34 cellular contexts compared by ENCODE assay signal in genomic region chr1:241569848-241570247, GRCh38. TPM values are rescaled to one million over a fixed set of nuclear protein-coding genes. Genes with fewer than 3 reads are reported as not detected.
"Had no signal": no experiment of that assay in that cellular context is flagged by ENCODE, and none has a peak within 500 bp of the region (broad histone marks: within the 10 kb centered on the region; RNA-seq: fewer than 3 reads in every experiment).

No MANE protein-coding gene starts in this region.

- H3K27me3 ChIP-seq: ascending aorta, breast epithelium, cardiac muscle cell, dorsolateral prefrontal cortex, esophagus squamous epithelium, gastroesophageal sphincter, heart right ventricle had no signal

- H3K36me3 Mint-ChIP-seq: activated naive CD4-positive, alpha-beta T cell treated with anti-CD3 and anti-CD28 coated beads, Interleukin-2, amount 10 ng/mL, durations not matched to agents 7 days and 5 days; activated naive CD8-positive, alpha-beta T cell treated with anti-CD3 and anti-CD28 coated beads, Interleukin-2, amount 10 ng/mL, durations not matched to agents 7 days and 5 days; brain had no signal

- H3K4me3 Mint-ChIP-seq: activated CD4-positive, alpha-beta memory T cell treated with anti-CD3 and anti-CD28 coated beads, Interleukin-2, amount 10 ng/mL, durations not matched to agents 7 days and 5 days; activated CD4-positive, alpha-beta T cell treated with anti-CD3 and anti-CD28 coated beads, Interleukin-2, amount 10 ng/mL, durations not matched to agents 7 days and 5 days; activated naive CD4-positive, alpha-beta T cell treated with anti-CD3 and anti-CD28 coated beads, Interleukin-2, amount 10 ng/mL, durations not matched to agents 7 days and 5 days; activated naive CD8-positive, alpha-beta T cell treated with anti-CD3 and anti-CD28 coated beads, Interleukin-2, amount 10 ng/mL, durations not matched to agents 7 days and 5 days; activated T-cell treated with anti-CD3 and anti-CD28 coated beads, Interleukin-2, amount 50 U/mL, for 24 hours; activated T-cell treated with anti-CD3 and anti-CD28 coated beads, Interleukin-2, amount 50 U/mL, for 72 hours; brain; effector memory CD8-positive, alpha-beta T cell; T-helper 17 cell; T-helper 2 cell treated with Interferon-gamma antibody and Interleukin-4, amounts not matched to agents 5 μg/mL and 100 μg/mL, for 36 hours had no signal

- H3K4me1 Mint-ChIP-seq: activated CD4-positive, alpha-beta memory T cell treated with anti-CD3 and anti-CD28 coated beads, Interleukin-2, amount 10 ng/mL, durations not matched to agents 7 days and 5 days; activated CD4-positive, alpha-beta T cell treated with anti-CD3 and anti-CD28 coated beads, Interleukin-2, amount 10 ng/mL, durations not matched to agents 7 days and 5 days; activated naive CD4-positive, alpha-beta T cell treated with anti-CD3 and anti-CD28 coated beads, Interleukin-2, amount 10 ng/mL, durations not matched to agents 7 days and 5 days; activated naive CD8-positive, alpha-beta T cell treated with anti-CD3 and anti-CD28 coated beads, Interleukin-2, amount 10 ng/mL, durations not matched to agents 7 days and 5 days; brain; T-helper 17 cell had no signal

- H3K9me3 Mint-ChIP-seq: activated CD4-positive, alpha-beta memory T cell treated with anti-CD3 and anti-CD28 coated beads, Interleukin-2, amount 10 ng/mL, durations not matched to agents 7 days and 5 days; activated CD4-positive, alpha-beta T cell treated with anti-CD3 and anti-CD28 coated beads, Interleukin-2, amount 10 ng/mL, durations not matched to agents 7 days and 5 days; activated naive CD4-positive, alpha-beta T cell treated with anti-CD3 and anti-CD28 coated beads, Interleukin-2, amount 10 ng/mL, durations not matched to agents 7 days and 5 days; activated T-cell treated with anti-CD3 and anti-CD28 coated beads, Interleukin-2, amount 50 U/mL, for 24 hours; effector memory CD8-positive, alpha-beta T cell; T-helper 2 cell treated with Interferon-gamma antibody and Interleukin-4, amounts not matched to agents 5 μg/mL and 100 μg/mL, for 36 hours had no signal

- H3K27ac ChIP-seq: ascending aorta, breast epithelium, cardiac muscle cell, dorsolateral prefrontal cortex, epithelial cell of prostate, esophagus squamous epithelium, gastroesophageal sphincter, heart right ventricle had no signal

- H3K9me3 ChIP-seq: ascending aorta, breast epithelium, esophagus squamous epithelium, gastroesophageal sphincter had no signal

- H3K27me3 Mint-ChIP-seq: activated naive CD4-positive, alpha-beta T cell treated with anti-CD3 and anti-CD28 coated beads, Interleukin-2, amount 10 ng/mL, durations not matched to agents 7 days and 5 days had no signal

- H3K4me3 ChIP-seq: ascending aorta, breast epithelium, cardiac muscle cell, dorsolateral prefrontal cortex, esophagus squamous epithelium, gastroesophageal sphincter, heart right ventricle had no signal

- H3K4me1 ChIP-seq: ascending aorta, breast epithelium, esophagus squamous epithelium, gastroesophageal sphincter, heart right ventricle had no signal

- H3K27ac Mint-ChIP-seq: activated CD4-positive, alpha-beta memory T cell treated with anti-CD3 and anti-CD28 coated beads, Interleukin-2, amount 10 ng/mL, durations not matched to agents 7 days and 5 days; activated CD4-positive, alpha-beta T cell treated with anti-CD3 and anti-CD28 coated beads, Interleukin-2, amount 10 ng/mL, durations not matched to agents 7 days and 5 days; activated naive CD4-positive, alpha-beta T cell treated with anti-CD3 and anti-CD28 coated beads, Interleukin-2, amount 10 ng/mL, durations not matched to agents 7 days and 5 days; activated naive CD4-positive, alpha-beta T cell treated with anti-CD3 and anti-CD28 coated beads, Interleukin-2, amount 50 U/mL, for 72 hours; activated naive CD8-positive, alpha-beta T cell treated with anti-CD3 and anti-CD28 coated beads, Interleukin-2, amount 10 ng/mL, durations not matched to agents 7 days and 5 days; activated T-cell treated with anti-CD3 and anti-CD28 coated beads, Interleukin-2, amount 50 U/mL, for 24 hours; activated T-cell treated with anti-CD3 and anti-CD28 coated beads, Interleukin-2, amount 50 U/mL, for 72 hours; brain; effector memory CD8-positive, alpha-beta T cell; T-helper 17 cell; T-helper 2 cell treated with Interferon-gamma antibody and Interleukin-4, amounts not matched to agents 5 μg/mL and 100 μg/mL, for 36 hours had no signal

- ATAC-seq: activated naive CD4-positive, alpha-beta T cell treated with anti-CD3 and anti-CD28 coated beads, Interleukin-2, amount 50 U/mL, for 72 hours; activated T-cell treated with anti-CD3 and anti-CD28 coated beads, Interleukin-2, amount 50 U/mL, for 72 hours; effector memory CD8-positive, alpha-beta T cell; gastroesophageal sphincter; heart right ventricle; T-helper 17 cell had no signal

- H3K36me3 ChIP-seq: ascending aorta, breast epithelium, cardiac muscle cell, esophagus squamous epithelium, gastroesophageal sphincter, heart right ventricle had no signal

- DNase-seq: activated CD4-positive, alpha-beta memory T cell treated with anti-CD3 and anti-CD28 coated beads, Interleukin-2, amount 10 ng/mL, durations not matched to agents 7 days and 5 days; activated CD4-positive, alpha-beta T cell treated with anti-CD3 and anti-CD28 coated beads for 1 hour; activated CD4-positive, alpha-beta T cell treated with anti-CD3 and anti-CD28 coated beads for 4 hours; activated CD4-positive, alpha-beta T cell treated with anti-CD3 and anti-CD28 coated beads, Interleukin-2, amount 10 ng/mL, durations not matched to agents 7 days and 5 days; activated CD4-positive, alpha-beta T cell treated with anti-CD3 and anti-CD28 coated beads, Interleukin-2, amount 50 U/mL, for 4 hours; activated CD8-positive, alpha-beta memory T cell treated with anti-CD3 and anti-CD28 coated beads, Interleukin-2, amount 50 U/mL, for 48 hours; activated gamma-delta T cell; activated naive CD4-positive, alpha-beta T cell; activated naive CD4-positive, alpha-beta T cell treated with anti-CD3 and anti-CD28 coated beads, Interleukin-2, amount 10 ng/mL, durations not matched to agents 7 days and 5 days; activated naive CD8-positive, alpha-beta T cell treated with anti-CD3 and anti-CD28 coated beads, Interleukin-2, amount 10 ng/mL, durations not matched to agents 7 days and 5 days; activated T-cell treated with anti-CD3 and anti-CD28 coated beads for 4 hours; activated T-cell treated with anti-CD3 and anti-CD28 coated beads, Interleukin-2, amount 50 U/mL, for 24 hours; activated T-cell treated with anti-CD3 and anti-CD28 coated beads, Interleukin-2, amount 50 U/mL, for 72 hours; central memory CD4-positive, alpha-beta T cell; dorsolateral prefrontal cortex; effector memory CD8-positive, alpha-beta T cell; esophagus squamous epithelium; foreskin melanocyte; heart right ventricle; T-helper 1 cell; T-helper 17 cell; T1000 had no signal

RNA-seq across cellular contexts. Expression of gene KMO, which starts 37.7 kb away (rescaled TPM):
- total RNA-seq: activated CD4-positive, alpha-beta memory T cell treated with anti-CD3 and anti-CD28 coated beads, Interleukin-2, amount 10 ng/mL, durations not matched to agents 7 days and 5 days; activated naive CD4-positive, alpha-beta T cell treated with anti-CD3 and anti-CD28 coated beads, Interleukin-2, amount 50 U/mL, for 72 hours; ascending aorta; cardiac muscle cell; cerebellum; fibroblast of lung; fibroblast of villous mesenchyme; glomerular endothelial cell had no signal
- polyA plus RNA-seq: cardiac muscle cell had no signal
